ENCODE assay signal across 1 cellular context in genomic region chr5:159290741-159291140, GRCh38.
TF ChIP-seq lines count a peak whose summit lies in the region.

No MANE protein-coding gene starts in this region.

TF ChIP-seq in IMR-90, 13 proteins besides CTCF, POLR2A, EP300 and RAD21:
- TF ChIP-seq MAFK (IDR thresholded peaks at IDR 0.05; ENCODE audit: low read depth, low read length) (no peak), NFE2L2 (IDR thresholded peaks at IDR 0.05; ENCODE audit: low read depth, low read length) (no peak), MXI1 (IDR thresholded peaks at IDR 0.05; ENCODE audit: borderline replicate concordance, low read depth, low read length) (no peak), RFX5 (IDR thresholded peaks at IDR 0.05; ENCODE audit: low read depth, low read length) (no peak), RCOR1 (IDR thresholded peaks at IDR 0.05; ENCODE audit: insufficient replicate concordance, low read length) (no peak), SMC3 (IDR thresholded peaks at IDR 0.05; ENCODE audit: low read depth, low read length) (no peak), CHD1 (IDR thresholded peaks at IDR 0.05; ENCODE audit: low read depth, low read length) (no peak), ELK1 (IDR thresholded peaks at IDR 0.05; ENCODE audit: borderline replicate concordance, low read depth, low read length) (no peak), CEBPB (IDR thresholded peaks at IDR 0.05; ENCODE audit: low read depth, low read length) (no peak), FOS (IDR thresholded peaks at IDR 0.05; ENCODE audit: low read depth, low read length) (no peak), MAZ (IDR thresholded peaks at IDR 0.05; ENCODE audit: borderline replicate concordance, low read depth, low read length) (no peak), BHLHE40 (IDR thresholded peaks at IDR 0.05; ENCODE audit: low read depth, low read length) (no peak), USF2 (IDR thresholded peaks at IDR 0.05; ENCODE audit: low read depth, low read length) (no peak)
